8 cellular contexts compared by ENCODE assay signal in genomic region chr19:50252111-50252886, GRCh38. TPM values are rescaled to one million over a fixed set of nuclear protein-coding genes. Genes with fewer than 3 reads are reported as not detected.
DNase-seq lines count a peak whose midpoint lies in the region; ATAC-seq lines count a peak whose summit lies in the region.

No MANE protein-coding gene starts in this region.

- DNase-seq in CD1c-positive myeloid dendritic cell (ENCODE audit: extremely low spot score) (peak; percentile 22), iPS DF 19.7 (ENCODE audit: low read depth, low spot score) (peak; percentile 9), COLO668 (lab: John Stamatoyannopoulos, UW; ENCODE audit: unreplicated experiment) (no peak)
- DNase-seq in Jurkat, Clone E6-1 (ENCODE audit: low read depth, low spot score) = peak; percentile 10
- DNase-seq in activated T-cell treated with anti-CD3 and anti-CD28 coated beads, Interleukin-2, amount 50 U/mL, for 1 hour = peak; percentile 36
- peak; percentile 7 for DNase-seq in stimulated activated CD8-positive, alpha-beta memory T cell treated with anti-CD3 and anti-CD28 coated beads, Interleukin-4, amount 100 ng/mL, for 24 hours (ENCODE audit: low read depth)

- no peak for ATAC-seq in GM18519 (IDR thresholded peaks at IDR 0.05; ENCODE audit: low FRiP score, unreplicated experiment)
- no peak for ATAC-seq in GM19467 (IDR thresholded peaks at IDR 0.05; ENCODE audit: unreplicated experiment)

- no peak overlapping the region for H3K4me3 ChIP-seq in Jurkat, Clone E6-1 (ENCODE audit: low read length)

RNA-seq across cellular contexts. Expression of gene MYH14, which starts 48.9 kb away (rescaled TPM):
- polyA plus RNA-seq in Jurkat, Clone E6-1 (2012; ENCODE audit: insufficient read depth, insufficient read length) = not detected
